In genomic region chr2:16656784-16657391, GRCh38 we compare ENCODE assay signal across 8 cellular contexts. TPM values are rescaled to one million over a fixed set of nuclear protein-coding genes. Genes with fewer than 3 reads are reported as not detected.
A peak's percentile ranks its signal among the peaks of the same experiment; 100 is the strongest.
DNase-seq lines count a peak whose midpoint lies in the region; ATAC-seq and TF ChIP-seq lines count a peak whose summit lies in the region.

No MANE protein-coding gene starts in this region.

- DNase-seq in SKM-1 treated with dmso at 0.1 percent for 144 hours (lab: John Stamatoyannopoulos, UW; ENCODE audit: unreplicated experiment), result peak; percentile 63
- peak; percentile 28 for DNase-seq in mucosa of gallbladder (ENCODE audit: low spot score)
- DNase-seq in UCSD-AML1 (lab: John Stamatoyannopoulos, UW; ENCODE audit: unreplicated experiment), result no peak
- DNase-seq in HFFc6, result no peak
- DNase-seq in T-helper 2 cell, result no peak
- no peak for DNase-seq in activated T-cell treated with anti-CD3 and anti-CD28 coated beads, Interleukin-2, amount 50 U/mL, for 1 hour

- no peak overlapping the region for H3K4me3 Mint-ChIP-seq in HFFc6

- TF ChIP-seq CTCF in HFFc6 (IDR thresholded peaks at IDR 0.05), result no peak

- no peak overlapping the region for H3K27ac Mint-ChIP-seq in HFFc6

- peaks cover 55% of the 10 kb centered on the region for H3K9me3 Mint-ChIP-seq in HFFc6

- no peaks in the 10 kb centered on the region for H3K4me1 Mint-ChIP-seq in HFFc6 (ENCODE audit: low read depth)

- H3K27me3 Mint-ChIP-seq in HFFc6 (ENCODE audit: insufficient read depth), result peaks cover 5% of the 10 kb centered on the region

- ATAC-seq in GM18873 (IDR thresholded peaks at IDR 0.05; ENCODE audit: low FRiP score, unreplicated experiment), result peak; percentile 82
- peak; percentile 87 for ATAC-seq in HG02973 (IDR thresholded peaks at IDR 0.05; ENCODE audit: unreplicated experiment)

- 0 out of 2 replicates have a peak, but pooled peaks cover 19% of the 10 kb centered on the region for H3K36me3 Mint-ChIP-seq in HFFc6 (ENCODE audit: low read depth)

RNA-seq across cellular contexts. Expression of gene CYRIA, which starts 8.7 kb away (rescaled TPM):
- total RNA-seq in mucosa of gallbladder, result 7.0 TPM
- not detected for total RNA-seq in HFFc6 (2021; fragmentation: NEBNext Ultra II Directional; extraction: Animal tissue kit (Norgen Biotek cat#: 25700))

Comparison
In these comparisons a context has a peak if more than half of its experiments do, and no peak if none do; other contexts are left out.
1. DNase-seq: peak in SKM-1 treated with dmso at 0.1 percent for 144 hours (single experiment) and mucosa of gallbladder (single experiment); none in UCSD-AML1 (single experiment), HFFc6 (single experiment), T-helper 2 cell (0 of 5) and activated T-cell treated with anti-CD3 and anti-CD28 coated beads, Interleukin-2, amount 50 U/mL, for 1 hour (single experiment).